ENCODE assay signal across 9 cellular contexts in genomic region chr20:24990810-24991252, GRCh38. TPM values are rescaled to one million over a fixed set of nuclear protein-coding genes. Genes with fewer than 3 reads are reported as not detected.
A peak's percentile ranks its signal among the peaks of the same experiment; 100 is the strongest.
DNase-seq lines count a peak whose midpoint lies in the region; FAIRE-seq and TF ChIP-seq lines count a peak whose summit lies in the region.
"Had no signal": no experiment of that assay in that cellular context is flagged by ENCODE, and none has a peak within 500 bp of the region (broad histone marks: within the 10 kb centered on the region; RNA-seq: fewer than 3 reads in every experiment).

No MANE protein-coding gene starts in this region.

- peaks cover 66% of the 10 kb centered on the region for H3K79me2 ChIP-seq in osteoblast (ENCODE audit: insufficient read depth, low read length)

- no peak for TF ChIP-seq CTCF in NB4 (IDR thresholded peaks at IDR 0.05; ENCODE audit: low read depth, low read length)
- no peak for TF ChIP-seq CTCF in coronary artery (IDR thresholded peaks at IDR 0.05)
- no peak for TF ChIP-seq CTCF in osteoblast (IDR thresholded peaks at IDR 0.05; ENCODE audit: extremely low read depth, low read depth, low read length)

- H3K36me3 ChIP-seq in osteoblast (ENCODE audit: insufficient read depth, low read length) (no peaks in the 10 kb centered on the region), small intestine (ENCODE audit: control insufficient read depth in 2 of 2, insufficient read depth in 2 of 2, low read length in 2 of 2) (no peaks in the 10 kb centered on the region)

- FAIRE-seq in small intestine (lab: Jason Lieb, UNC) = no peak

- peaks cover 19% of the 10 kb centered on the region for H4K20me1 ChIP-seq in osteoblast (ENCODE audit: insufficient read depth, low read length)

- H3K9me3 ChIP-seq in osteoblast (ENCODE audit: low read depth, low read length) (no peaks in the 10 kb centered on the region), small intestine (ENCODE audit: control insufficient read depth, low read depth) (no peaks in the 10 kb centered on the region)

- WGBS in small intestine, 3 donors = 93 to 96% (median 94%) methylated on average over 2 of the region's 2 CpGs

- H2AFZ ChIP-seq in osteoblast (ENCODE audit: low read length) = no peak overlapping the region

- H3K4me1 ChIP-seq in osteoblast (ENCODE audit: insufficient read depth, low read length) = peaks cover 28% of the 10 kb centered on the region
- peaks cover 2 to 11% of the 10 kb centered on the region in 2 donors for H3K4me1 ChIP-seq in small intestine (ENCODE audit: control insufficient read depth in 2 of 2, insufficient read depth in 1 of 2, low read depth in 1 of 2, low read length in 1 of 2)

- peak; percentile 13 for DNase-seq in ELR (ENCODE audit: low read depth)
- no peak for DNase-seq in NB4 (ENCODE audit: low read depth)
- DNase-seq in coronary artery (ENCODE audit: low spot score) = peak; percentile 19
- DNase-seq in osteoblast (ENCODE audit: insufficient read length, low spot score, missing footprints) = no peak
- no peak for DNase-seq in small intestine
- no peak for DNase-seq in NCI-H82 treated with DMSO at 0.1 percent for 48 hours (lab: John Stamatoyannopoulos, UW; ENCODE audit: unreplicated experiment)
- DNase-seq in COLO829 (ENCODE audit: low spot score) = no peak
- DNase-seq: NCI-H2081; stimulated activated CD4-positive, alpha-beta T cell treated with anti-CD3 and anti-CD28 coated beads, Interleukin-1b, Interleukin-23, amount 100 ng/mL, for 48 hours had no signal

- peak overlapping the region; percentile 88 for H3K4me3 ChIP-seq in NB4 (ENCODE audit: low read depth, low read length)
- H3K4me3 ChIP-seq in coronary artery = peak overlapping the region; percentile 80
- no peak overlapping the region for H3K4me3 ChIP-seq in osteoblast (ENCODE audit: insufficient read depth, low read length)
- H3K4me3 ChIP-seq in small intestine (ENCODE audit: low read depth in 1 of 2, low read length in 2 of 2) = no peak overlapping the region

- H3K4me2 ChIP-seq in osteoblast (ENCODE audit: insufficient read depth, low read length) = peak overlapping the region; percentile 90

- H3K27ac ChIP-seq in coronary artery = no peak overlapping the region
- H3K27ac ChIP-seq in osteoblast (ENCODE audit: low read depth, low read length) = no peak overlapping the region
- no peak overlapping the region for H3K27ac ChIP-seq in small intestine (ENCODE audit: low read depth in 1 of 2, low read length in 1 of 2)

- no peaks in the 10 kb centered on the region for H3K27me3 ChIP-seq in osteoblast (ENCODE audit: insufficient read depth, low read length)
- H3K27me3 ChIP-seq in small intestine (ENCODE audit: control insufficient read depth in 2 of 2, insufficient read depth in 2 of 2, low read length in 2 of 2) = no peaks in the 10 kb centered on the region

- no peak for TF ChIP-seq POLR2A in NB4 (IDR thresholded peaks at IDR 0.05; ENCODE audit: extremely low read depth, insufficient read length)

RNA-seq across cellular contexts. Expression of gene APMAP, which starts 1.7 kb away (rescaled TPM):
- 69.2 and 70.2 TPM in 2 replicates for total RNA-seq in osteoblast
- 10 to 100 TPM; 12.3 to 50.9 (median 18.6) TPM for polyA plus RNA-seq in small intestine

RNA-seq across cellular contexts. Expression of gene CST7, which starts 41.8 kb away (rescaled TPM):
- not detected in 2 replicates for total RNA-seq in osteoblast
- 1 to 10 TPM; 2.5 to 4.9 (median 3.1) TPM for polyA plus RNA-seq in small intestine

Comparison
In these comparisons a context has a peak if more than half of its experiments do, and no peak if none do; other contexts are left out.
1. DNase-seq: peak in ELR (single experiment) and coronary artery (single experiment); none in NB4 (single experiment), osteoblast (single experiment), small intestine (single experiment), NCI-H82 treated with DMSO at 0.1 percent for 48 hours (single experiment) and COLO829 (single experiment).
2. H3K4me3 ChIP-seq: peak in NB4 (single experiment) and coronary artery (single experiment); none in osteoblast (single experiment) and small intestine (0 of 2).